1 cellular context compared by ENCODE assay signal in the genomic region with DNA sequence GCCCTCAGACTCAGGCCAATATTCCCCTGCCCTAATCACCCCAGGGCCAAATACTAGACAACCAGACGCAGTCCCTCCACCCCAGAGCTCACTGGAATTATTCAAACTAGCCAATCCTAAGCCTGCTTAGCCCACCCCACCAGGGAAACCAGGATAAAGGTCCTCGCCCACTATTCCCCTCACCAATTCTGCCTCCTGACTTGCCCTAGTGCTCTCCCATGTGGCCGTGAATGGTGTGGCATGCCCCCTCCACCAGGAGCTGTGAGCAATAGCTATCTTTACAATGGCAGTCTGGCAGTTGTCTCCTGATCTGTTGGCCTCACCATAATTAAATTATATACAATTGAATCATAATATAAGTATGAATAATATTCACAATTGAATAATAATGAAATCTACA.
TF ChIP-seq lines count a peak whose summit lies in the region.

No MANE protein-coding gene starts in this region.

TF ChIP-seq in H1, 55 proteins besides CTCF, POLR2A, EP300 and RAD21:
- TF ChIP-seq GABPA (IDR thresholded peaks at IDR 0.05; ENCODE audit: borderline replicate concordance, insufficient read depth, low read length) (no peak), ASH2L (IDR thresholded peaks at IDR 0.05; ENCODE audit: low read length) (no peak), JUN (IDR thresholded peaks at IDR 0.05; ENCODE audit: low read depth, low read length) (0 out of 2 replicates have a peak, but pooled peaks have one; percentile 17), TEAD4 (IDR thresholded peaks at IDR 0.05; ENCODE audit: low read depth, low read length) (no peak), RBBP5 (IDR thresholded peaks at IDR 0.05; ENCODE audit: borderline replicate concordance, low read depth, low read length) (no peak), CBX5 (IDR thresholded peaks at IDR 0.05; ENCODE audit: low read depth, low read length) (no peak), TAF1 (IDR thresholded peaks at IDR 0.05; ENCODE audit: low read depth, low read length) (no peak)
- TF ChIP-seq, protein P1, sequence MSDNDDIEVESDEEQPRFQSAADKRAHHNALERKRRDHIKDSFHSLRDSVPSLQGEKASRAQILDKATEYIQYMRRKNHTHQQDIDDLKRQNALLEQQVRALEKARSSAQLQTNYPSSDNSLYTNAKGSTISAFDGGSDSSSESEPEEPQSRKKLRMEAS (IDR thresholded peaks at IDR 0.05): peak; percentile 53; the same call in 1 of the 2 replicates
- TF ChIP-seq, protein P2, sequence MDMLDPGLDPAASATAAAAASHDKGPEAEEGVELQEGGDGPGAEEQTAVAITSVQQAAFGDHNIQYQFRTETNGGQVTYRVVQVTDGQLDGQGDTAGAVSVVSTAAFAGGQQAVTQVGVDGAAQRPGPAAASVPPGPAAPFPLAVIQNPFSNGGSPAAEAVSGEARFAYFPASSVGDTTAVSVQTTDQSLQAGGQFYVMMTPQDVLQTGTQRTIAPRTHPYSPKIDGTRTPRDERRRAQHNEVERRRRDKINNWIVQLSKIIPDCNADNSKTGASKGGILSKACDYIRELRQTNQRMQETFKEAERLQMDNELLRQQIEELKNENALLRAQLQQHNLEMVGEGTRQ (IDR thresholded peaks at IDR 0.05; ENCODE audit: low read length): no peak
TF ChIP-seq in H1: peak in this region for 2.
